In genomic region chr2:62364786-62365185, GRCh38 we compare ENCODE assay signal across 24 cellular contexts.
A peak's percentile ranks its signal among the peaks of the same experiment; 100 is the strongest.
DNase-seq lines count a peak whose midpoint lies in the region; ATAC-seq, FAIRE-seq and TF ChIP-seq lines count a peak whose summit lies in the region.
"Had no signal": no experiment of that assay in that cellular context is flagged by ENCODE, and none has a peak within 500 bp of the region (broad histone marks: within the 10 kb centered on the region; RNA-seq: fewer than 3 reads in every experiment).

No MANE protein-coding gene starts in this region.

- 0 out of 2 replicates have a peak overlapping the region, but pooled peaks have one; percentile 23 for H2BK15ac ChIP-seq in H1 (ENCODE audit: low read length)

- peak; percentile 24 for DNase-seq in GM23338 (ENCODE audit: low spot score)
- peak; percentile 74 for DNase-seq in SK-N-DZ (ENCODE audit: low spot score)
- no peak for DNase-seq in H1 (ENCODE audit: low read depth in 1 of 2, low spot score in 2 of 2)
- DNase-seq in retina, result peak; percentile 57
- DNase-seq in uterus, result no peak
- DNase-seq in tibial artery, result no peak
- DNase-seq: BE2C; CD4-positive, CD25-positive, alpha-beta regulatory T cell; NCI-H1092; NCI-H1417 treated with DMSO at 0.1 percent for 48 hours; NCI-H1694 treated with DMSO at 0.1 percent for 48 hours; NCI-H2081; NCI-H2171; NCI-H226; NCI-H510A; NCI-H69; PC-3; T-cell had no signal

- no peak for TF ChIP-seq POLR2A in H1 (IDR thresholded peaks at IDR 0.05; ENCODE audit: control extremely low read depth in 1 of 2, low read depth in 2 of 2, low read length in 2 of 2)
- TF ChIP-seq POLR2A in uterus (IDR thresholded peaks at IDR 0.05), result no peak

- H3K27me3 Mint-ChIP-seq in GM23338 (ENCODE audit: insufficient read depth, low read depth, poor library complexity), result peaks cover 4% of the 10 kb centered on the region
- H3K27me3 Mint-ChIP-seq: CD4-positive, CD25-positive, alpha-beta regulatory T cell had no signal

- H3K4me3 Mint-ChIP-seq in GM23338, result no peak overlapping the region
- H3K4me3 Mint-ChIP-seq: CD4-positive, CD25-positive, alpha-beta regulatory T cell; T-cell had no signal

- H4K91ac ChIP-seq in H1 (replicated peaks; ENCODE audit: insufficient read length, low read length), result no peak overlapping the region

- H2AK5ac ChIP-seq in H1 (ENCODE audit: low read depth, low read length), result no peak overlapping the region

- no peaks in the 10 kb centered on the region for H3K9me2 ChIP-seq in GM23338 (ENCODE audit: insufficient read depth)

- no peak overlapping the region for H3K4ac ChIP-seq in H1 (replicated peaks; ENCODE audit: insufficient read length, low read depth, low read length)

- H2BK5ac ChIP-seq in H1 (ENCODE audit: low read depth, low read length), result peak overlapping the region; percentile 71

- H3K18ac ChIP-seq in H1 (ENCODE audit: extremely low read depth, low read length), result no peak overlapping the region; the same call in 1 of the 2 replicates

- TF ChIP-seq CTCF in GM23338 (conservative IDR thresholded peaks at IDR 0.05; ENCODE audit: low read depth in 2 of 2), result no peak
- TF ChIP-seq CTCF in H1 (IDR thresholded peaks at IDR 0.05; ENCODE audit: control extremely low read depth in 1 of 3, insufficient read depth in 1 of 3, low read depth in 1 of 3, low read length in 3 of 3), result no peak
- TF ChIP-seq CTCF in uterus (IDR thresholded peaks at IDR 0.05), result no peak
- no peak for TF ChIP-seq CTCF in tibial artery (IDR thresholded peaks at IDR 0.05)

- no peak overlapping the region for H3K27ac ChIP-seq in GM23338 (ENCODE audit: low read depth)
- no peak overlapping the region for H3K27ac ChIP-seq in H1 (ENCODE audit: low read depth, low read length)
- H3K27ac ChIP-seq in uterus, result no peak overlapping the region
- H3K27ac ChIP-seq in tibial artery, result no peak overlapping the region
- H3K27ac ChIP-seq: KMS-11 had no signal

- H3K79me2 ChIP-seq in GM23338 (replicated peaks; ENCODE audit: insufficient read depth), result no peaks in the 10 kb centered on the region
- no peaks in the 10 kb centered on the region for H3K79me2 ChIP-seq in H1 (ENCODE audit: control insufficient read depth in 1 of 2, insufficient read depth in 2 of 2, low read length in 2 of 2)

- POLR2A ChIA-PET in H1 (lab: Charles Lee; ENCODE audit: partially characterized antibody), result interaction anchor here (1.1 kb wide), 1 partner anchor 10 kb away, joined by 3 read pairs; no protein-coding TSS in a partner anchor

- no peak overlapping the region for H4K5ac ChIP-seq in H1 (ENCODE audit: insufficient read length, low read depth, low read length)

- H4K8ac ChIP-seq in H1 (ENCODE audit: extremely low read depth, insufficient read depth, low read length), result no peak overlapping the region

- FAIRE-seq in H1 (lab: Jason Lieb, UNC), result no peak
- FAIRE-seq: D721Med had no signal

- CTCF ChIA-PET in H1 (lab: Charles Lee; ENCODE audit: partially characterized antibody), result interaction anchor here (0.9 kb wide), 1 partner anchor 17 kb away, joined by 3 read pairs; no protein-coding TSS in a partner anchor

- H3K4me1 ChIP-seq in GM23338 (ENCODE audit: insufficient read depth) (peaks cover 8% of the 10 kb centered on the region; the same call in 1 of the 2 replicates), H1 (replicated peaks in 1 of 4; ENCODE audit: control insufficient read depth in 3 of 4, insufficient read depth in 4 of 4, low read length in 3 of 4) (peaks cover 0 to 6% (median 2%) of the 10 kb centered on the region in 4 experiments; a peak in 3 of 7 replicates), uterus (no peaks in the 10 kb centered on the region), tibial artery (no peaks in the 10 kb centered on the region)

- H3K4me1 Mint-ChIP-seq in GM23338, result peaks cover 20% of the 10 kb centered on the region
- H3K4me1 Mint-ChIP-seq: T-cell had no signal

- H3F3A ChIP-seq in GM23338 (replicated peaks; ENCODE audit: low read depth), result no peaks in the 10 kb centered on the region

- H3K9me3 ChIP-seq in H1 (ENCODE audit: insufficient read depth in 2 of 2, low read depth in 1 of 2, low read length in 1 of 2), result peaks cover 5 to 6% of the 10 kb centered on the region in 2 experiments
- no peaks in the 10 kb centered on the region for H3K9me3 ChIP-seq in uterus
- H3K9me3 ChIP-seq in tibial artery, result no peaks in the 10 kb centered on the region
- H3K9me3 ChIP-seq: BE2C had no signal

- H3K4me3 ChIP-seq in GM23338, result no peak overlapping the region
- no peak overlapping the region for H3K4me3 ChIP-seq in H1 (ENCODE audit: extremely low read depth in 1 of 4, insufficient read depth in 2 of 4, low read depth in 3 of 4, low read length in 4 of 4)
- H3K4me3 ChIP-seq in uterus, result no peak overlapping the region
- H3K4me3 ChIP-seq in tibial artery, result no peak overlapping the region

- H3K9ac ChIP-seq in H1 (replicated peaks in 1 of 4; ENCODE audit: extremely low read depth in 1 of 4, low read depth in 3 of 4, low read length in 3 of 4), result no peak overlapping the region
- H3K9ac ChIP-seq: KMS-11 had no signal

- H2BK20ac ChIP-seq in H1 (ENCODE audit: low read length), result peak overlapping the region; percentile 61; the same call in 1 of the 2 replicates

- H4K20me1 ChIP-seq in GM23338 (replicated peaks; ENCODE audit: insufficient read depth), result no peaks in the 10 kb centered on the region
- no peaks in the 10 kb centered on the region for H4K20me1 ChIP-seq in H1 (replicated peaks in 1 of 2; ENCODE audit: control insufficient read depth in 1 of 2, insufficient read depth in 2 of 2, low read length in 2 of 2)

- H3K14ac ChIP-seq in H1 (ENCODE audit: insufficient read length), result no peak overlapping the region

- no peak overlapping the region for H3K27ac Mint-ChIP-seq in GM23338
- H3K27ac Mint-ChIP-seq: IgD-negative memory B cell, T-cell had no signal

- H3K23me2 ChIP-seq in H1 (ENCODE audit: low read depth, low read length), result no peaks in the 10 kb centered on the region

- WGBS in H1 (ENCODE audit: extremely low coverage in 1 of 2, insufficient coverage in 1 of 2, insufficient read length in 1 of 2, insufficient replicate concordance in 2 of 2, low coverage in 1 of 2, low lambda C conversion rate in 2 of 2, missing lambda C conversion rate in 1 of 2), 2 experiments, result 89% methylated on average over 9 of the region's 9 CpGs; no CpG with 5 or more reads in 1 of the 2 experiments

- H3K79me1 ChIP-seq in H1 (ENCODE audit: low read depth, low read length), result no peaks in the 10 kb centered on the region

- no peak overlapping the region for H3K56ac ChIP-seq in H1 (replicated peaks; ENCODE audit: insufficient read length, low read depth, low read length)

- H3K23ac ChIP-seq in H1 (ENCODE audit: insufficient read length), result no peak overlapping the region

- H3K36me3 ChIP-seq in GM23338 (ENCODE audit: insufficient read depth) (no peaks in the 10 kb centered on the region), H1 (ENCODE audit: control insufficient read depth in 2 of 4, insufficient read depth in 4 of 4, low read length in 3 of 4) (no peaks in the 10 kb centered on the region), uterus (no peaks in the 10 kb centered on the region), tibial artery (no peaks in the 10 kb centered on the region)
- H3K36me3 ChIP-seq: BE2C had no signal

- TF ChIP-seq EP300 in H1 (IDR thresholded peaks at IDR 0.05; ENCODE audit: borderline replicate concordance in 1 of 2, low read depth in 2 of 2, low read length in 2 of 2), result no peak

- intact Hi-C loops in uterus (cut with DNase I; ENCODE audit: low total_unique reads) (no loop called here), tibial artery (cut with DNase I; ENCODE audit: low total_unique reads) (no loop called here)

- H2BK120ac ChIP-seq in H1 (replicated peaks; ENCODE audit: low read depth, low read length), result no peak overlapping the region

- H3K27me3 ChIP-seq in GM23338 (ENCODE audit: insufficient read depth), result no peaks in the 10 kb centered on the region
- no peaks in the 10 kb centered on the region for H3K27me3 ChIP-seq in H1 (replicated peaks in 1 of 4; ENCODE audit: control insufficient read depth in 3 of 4, extremely low read depth in 1 of 4, insufficient read depth in 3 of 4, low read length in 3 of 4)
- H3K27me3 ChIP-seq in uterus, result no peaks in the 10 kb centered on the region
- H3K27me3 ChIP-seq in tibial artery, result no peaks in the 10 kb centered on the region
- H3K27me3 ChIP-seq: BE2C had no signal

- TF ChIP-seq RAD21 in H1 (IDR thresholded peaks at IDR 0.05 in 1 of 2, conservative IDR thresholded peaks at IDR 0.05 in 1 of 2; ENCODE audit: low read depth in 2 of 2, low read length in 2 of 2), result no peak

- peaks cover 8% of the 10 kb centered on the region; the same call in 2 of the 3 replicates for H3K9me3 Mint-ChIP-seq in GM23338
- H3K9me3 Mint-ChIP-seq: CD4-positive, CD25-positive, alpha-beta regulatory T cell; IgD-negative memory B cell had no signal

- ATAC-seq in GM23338, result peak; percentile 27; the same call in 1 of the 3 replicates
- no peak for ATAC-seq in HG03460 (IDR thresholded peaks at IDR 0.05; ENCODE audit: unreplicated experiment)
- ATAC-seq in HG02571 (IDR thresholded peaks at IDR 0.05; ENCODE audit: unreplicated experiment), result no peak
- ATAC-seq: HCT116, PC-3, T-cell had no signal

- H3K36me3 Mint-ChIP-seq in GM23338 (ENCODE audit: low read depth), result peaks cover 6% of the 10 kb centered on the region; the same call in 1 of the 3 replicates
- H3K36me3 Mint-ChIP-seq: CD4-positive, CD25-positive, alpha-beta regulatory T cell; IgD-negative memory B cell; T-cell had no signal

- 0 out of 2 replicates have a peak overlapping the region, but pooled peaks have one; percentile 17 for H2BK12ac ChIP-seq in H1 (ENCODE audit: low read depth, low read length)

- H3K4me2 ChIP-seq in GM23338, result no peak overlapping the region
- no peak overlapping the region for H3K4me2 ChIP-seq in H1 (ENCODE audit: insufficient read depth in 1 of 2, low read depth in 2 of 2, low read length in 2 of 2)
- H3K4me2 ChIP-seq: KMS-11 had no signal

- peak overlapping the region; percentile 63 for H2AFZ ChIP-seq in GM23338
- H2AFZ ChIP-seq in H1 (ENCODE audit: low read length), result no peak overlapping the region

TF ChIP-seq in GM23338, 12 proteins besides CTCF, POLR2A, EP300 and RAD21 (continues in another document):
- no peak for TF ChIP-seq ZNF114 (CRISPR knock-in tag; IDR thresholded peaks at IDR 0.05)

TF ChIP-seq in H1, 55 proteins besides CTCF, POLR2A, EP300 and RAD21 (continues in another document):
- TF ChIP-seq KDM5A (IDR thresholded peaks at IDR 0.05; ENCODE audit: low read length) (no peak), SIX5 (IDR thresholded peaks at IDR 0.05; ENCODE audit: low read depth, low read length) (no peak), BACH1 (IDR thresholded peaks at IDR 0.05; ENCODE audit: low read length) (no peak), SP1 (IDR thresholded peaks at IDR 0.05; ENCODE audit: low read depth, low read length) (no peak), CTBP2 (IDR thresholded peaks at IDR 0.05; ENCODE audit: borderline replicate concordance, insufficient read depth, insufficient read length, low read length) (no peak), SIN3A (conservative IDR thresholded peaks at IDR 0.05 in 1 of 2, IDR thresholded peaks at IDR 0.05 in 1 of 2; ENCODE audit: low read depth in 1 of 2, low read length in 2 of 2) (no peak), TAF1 (IDR thresholded peaks at IDR 0.05; ENCODE audit: low read depth, low read length) (no peak), SUZ12 (IDR thresholded peaks at IDR 0.05; ENCODE audit: low read length) (no peak)

Comparison
In these comparisons a context has a peak if more than half of its experiments do, and no peak if none do; other contexts are left out.
1. DNase-seq: peak in GM23338 (single experiment), SK-N-DZ (single experiment) and retina (single experiment); none in H1 (0 of 2), uterus (0 of 2) and tibial artery (0 of 2).